8 cellular contexts compared by ENCODE assay signal in the genomic region with DNA sequence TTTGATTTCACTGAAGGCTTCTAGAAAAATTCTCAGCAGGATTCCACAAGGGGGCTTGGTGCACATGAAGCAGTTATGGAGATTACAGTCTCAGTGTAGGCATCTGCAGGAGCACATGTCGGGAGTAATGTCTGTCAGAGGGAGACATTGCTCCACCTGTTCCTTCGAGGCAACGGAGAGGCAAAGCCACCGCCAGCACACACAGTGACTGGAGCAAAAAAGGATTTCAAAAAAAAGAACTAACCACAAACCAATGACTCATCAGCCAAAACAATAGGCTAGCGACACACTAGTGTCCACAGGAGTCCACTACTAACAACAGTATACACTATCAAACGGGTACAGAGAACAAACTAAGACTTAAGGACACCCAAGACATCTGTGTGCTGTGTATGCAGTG.
DNase-seq lines count a peak whose midpoint lies in the region; ATAC-seq lines count a peak whose summit lies in the region.

No MANE protein-coding gene starts in this region.

- intact Hi-C loops in Right ventricle myocardium superior (cut with DNase I) (loop anchor here (5.0 kb wide), 1 partner anchor 138 kb away; no protein-coding TSS in a partner anchor), Right ventricle myocardium inferior (cut with DNase I) (no loop called here)

- in situ Hi-C loops in SK-MEL-5 (cut with HindIII; ENCODE audit: low pct_unique_long_range_greater_than_20kb, low sequenced_read_pairs) = no loop called here

- ATAC-seq in Right ventricle myocardium superior (ENCODE audit: poor library complexity) (peak; percentile 27), Right ventricle myocardium inferior (no peak), HG03045 (IDR thresholded peaks at IDR 0.05; ENCODE audit: unreplicated experiment) (no peak), GM21526 (IDR thresholded peaks at IDR 0.05; ENCODE audit: low FRiP score, unreplicated experiment) (no peak)

- DNase-seq in Right ventricle myocardium superior (no peak), Right ventricle myocardium inferior (ENCODE audit: missing footprints) (no peak), SK-MEL-5 (ENCODE audit: low read depth, low spot score) (peak; percentile 4), fibroblast of gingiva (ENCODE audit: low read depth) (peak; percentile 39), stromal cell of bone marrow (ENCODE audit: low read depth) (peak; percentile 39)
- no peak for DNase-seq in activated CD4-positive, alpha-beta T cell treated with anti-CD3 and anti-CD28 coated beads, Interleukin-2, amount 50 U/mL, for 1 hour

Comparison
In these comparisons a context has a peak if more than half of its experiments do, and no peak if none do; other contexts are left out.
1. DNase-seq: peak in SK-MEL-5 (single experiment), fibroblast of gingiva (single experiment) and stromal cell of bone marrow (single experiment); none in Right ventricle myocardium superior (single experiment), Right ventricle myocardium inferior (single experiment) and activated CD4-positive, alpha-beta T cell treated with anti-CD3 and anti-CD28 coated beads, Interleukin-2, amount 50 U/mL, for 1 hour (single experiment).